In genomic region chr5:107389130-107389553, GRCh38 we compare ENCODE assay signal across 8 cellular contexts.
A peak's percentile ranks its signal among the peaks of the same experiment; 100 is the strongest.
DNase-seq lines count a peak whose midpoint lies in the region; ATAC-seq, FAIRE-seq and TF ChIP-seq lines count a peak whose summit lies in the region.

No MANE protein-coding gene starts in this region.

- peak overlapping the region; percentile 77 for H3K27ac Mint-ChIP-seq in activated T-helper 2 cell treated with anti-CD3 and anti-CD28 coated beads, Interferon-gamma antibody, Interleukin-2, Interleukin-4, amounts not matched to agents 10 μg/mL and 5 μg/mL and 100 μg/mL, durations not matched to agents 14 hours and 24 hours and 36 hours

- no peaks in the 10 kb centered on the region for H3K36me3 ChIP-seq in right lobe of liver

- H3K36me3 Mint-ChIP-seq in activated T-helper 2 cell treated with anti-CD3 and anti-CD28 coated beads, Interferon-gamma antibody, Interleukin-2, Interleukin-4, amounts not matched to agents 10 μg/mL and 5 μg/mL and 100 μg/mL, durations not matched to agents 14 hours and 24 hours and 36 hours (ENCODE audit: low read depth), result no peaks in the 10 kb centered on the region

- H3K4me3 Mint-ChIP-seq in activated T-helper 2 cell treated with anti-CD3 and anti-CD28 coated beads, Interferon-gamma antibody, Interleukin-2, Interleukin-4, amounts not matched to agents 10 μg/mL and 5 μg/mL and 100 μg/mL, durations not matched to agents 14 hours and 24 hours and 36 hours (ENCODE audit: low read depth), result peak overlapping the region; percentile 51

- DNase-seq in AG08395 (ENCODE audit: low spot score) (peak; percentile 26), GM12892 (ENCODE audit: insufficient read length) (no peak), NCI-H1694 (lab: John Stamatoyannopoulos, UW) (peak; percentile 45), right lobe of liver (no peak), lower leg skin (ENCODE audit: low spot score in 2 of 2) (no peak)
- peak; percentile 23 for DNase-seq in activated T-helper 2 cell treated with anti-CD3 and anti-CD28 coated beads, Interferon-gamma antibody, Interleukin-2, Interleukin-4, amounts not matched to agents 10 μg/mL and 5 μg/mL and 100 μg/mL, durations not matched to agents 14 hours and 24 hours and 36 hours (ENCODE audit: low spot score)
- DNase-seq in stimulated activated CD4-positive, alpha-beta T cell treated with anti-CD3 and anti-CD28 coated beads, Interleukin-1b, Interleukin-23, amount 100 ng/mL, for 48 hours, result no peak

- H3K4me3 ChIP-seq in right lobe of liver, result no peak overlapping the region
- no peak overlapping the region for H3K4me3 ChIP-seq in lower leg skin (ENCODE audit: low read depth, poor library complexity, severe bottlenecking)

- peak; percentile 92 for ATAC-seq in HG02763 (IDR thresholded peaks at IDR 0.05; ENCODE audit: unreplicated experiment)
- peak; percentile 64 to 88 (median 82) for ATAC-seq in right lobe of liver

- peaks cover 27% of the 10 kb centered on the region for H3K4me1 Mint-ChIP-seq in activated T-helper 2 cell treated with anti-CD3 and anti-CD28 coated beads, Interferon-gamma antibody, Interleukin-2, Interleukin-4, amounts not matched to agents 10 μg/mL and 5 μg/mL and 100 μg/mL, durations not matched to agents 14 hours and 24 hours and 36 hours (ENCODE audit: low read depth)

- WGBS in right lobe of liver (ENCODE audit: insufficient coverage, low coverage, low lambda C conversion rate, missing lambda C conversion rate), result 18% methylated on average over 2 of the region's 2 CpGs
- WGBS in lower leg skin, 2 donors, result 5 to 11% methylated on average over 2 of the region's 2 CpGs

- H3K27me3 ChIP-seq in right lobe of liver, result no peaks in the 10 kb centered on the region

- no peaks in the 10 kb centered on the region for H3K9me3 Mint-ChIP-seq in activated T-helper 2 cell treated with anti-CD3 and anti-CD28 coated beads, Interferon-gamma antibody, Interleukin-2, Interleukin-4, amounts not matched to agents 10 μg/mL and 5 μg/mL and 100 μg/mL, durations not matched to agents 14 hours and 24 hours and 36 hours

- peak; percentile 96 for FAIRE-seq in GM12892 (lab: Jason Lieb, UNC)

- H3K9me3 ChIP-seq in right lobe of liver, result no peaks in the 10 kb centered on the region

- intact Hi-C loops in activated T-helper 2 cell treated with anti-CD3 and anti-CD28 coated beads, Interferon-gamma antibody, Interleukin-2, Interleukin-4, amounts not matched to agents 10 μg/mL and 5 μg/mL and 100 μg/mL, durations not matched to agents 14 hours and 24 hours and 36 hours (cut with micrococcal nuclease), result loop anchor here (1.0 to 5.0 kb wide), 4 partner anchors 82 to 126 kb away; no protein-coding TSS in a partner anchor
- intact Hi-C loops in right lobe of liver (cut with DNase I) (no loop called here), lower leg skin (cut with DNase I; ENCODE audit: low total_unique reads) (no loop called here)

- peaks cover 8% of the 10 kb centered on the region for H3K27me3 Mint-ChIP-seq in activated T-helper 2 cell treated with anti-CD3 and anti-CD28 coated beads, Interferon-gamma antibody, Interleukin-2, Interleukin-4, amounts not matched to agents 10 μg/mL and 5 μg/mL and 100 μg/mL, durations not matched to agents 14 hours and 24 hours and 36 hours (ENCODE audit: low read depth)

- TF ChIP-seq POLR2A in GM12892 (IDR thresholded peaks at IDR 0.05; ENCODE audit: low read depth, low read length), result no peak
- no peak for TF ChIP-seq POLR2A in right lobe of liver (IDR thresholded peaks at IDR 0.05)
- no peak for TF ChIP-seq POLR2A in lower leg skin (IDR thresholded peaks at IDR 0.05)

- no peaks in the 10 kb centered on the region for H3K4me1 ChIP-seq in right lobe of liver

- H3K27ac ChIP-seq in right lobe of liver, result no peak overlapping the region

- TF ChIP-seq CTCF in right lobe of liver (IDR thresholded peaks at IDR 0.05) (no peak), lower leg skin (IDR thresholded peaks at IDR 0.05) (no peak)

Comparison
In these comparisons a context has a peak if more than half of its experiments do, and no peak if none do; other contexts are left out.
1. DNase-seq: peak in AG08395 (single experiment), NCI-H1694 (single experiment) and activated T-helper 2 cell treated with anti-CD3 and anti-CD28 coated beads, Interferon-gamma antibody, Interleukin-2, Interleukin-4, amounts not matched to agents 10 μg/mL and 5 μg/mL and 100 μg/mL, durations not matched to agents 14 hours and 24 hours and 36 hours (single experiment); none in GM12892 (single experiment), right lobe of liver (0 of 3), stimulated activated CD4-positive, alpha-beta T cell treated with anti-CD3 and anti-CD28 coated beads, Interleukin-1b, Interleukin-23, amount 100 ng/mL, for 48 hours (single experiment) and lower leg skin (0 of 2).